8 cellular contexts compared by ENCODE assay signal in the genomic region with DNA sequence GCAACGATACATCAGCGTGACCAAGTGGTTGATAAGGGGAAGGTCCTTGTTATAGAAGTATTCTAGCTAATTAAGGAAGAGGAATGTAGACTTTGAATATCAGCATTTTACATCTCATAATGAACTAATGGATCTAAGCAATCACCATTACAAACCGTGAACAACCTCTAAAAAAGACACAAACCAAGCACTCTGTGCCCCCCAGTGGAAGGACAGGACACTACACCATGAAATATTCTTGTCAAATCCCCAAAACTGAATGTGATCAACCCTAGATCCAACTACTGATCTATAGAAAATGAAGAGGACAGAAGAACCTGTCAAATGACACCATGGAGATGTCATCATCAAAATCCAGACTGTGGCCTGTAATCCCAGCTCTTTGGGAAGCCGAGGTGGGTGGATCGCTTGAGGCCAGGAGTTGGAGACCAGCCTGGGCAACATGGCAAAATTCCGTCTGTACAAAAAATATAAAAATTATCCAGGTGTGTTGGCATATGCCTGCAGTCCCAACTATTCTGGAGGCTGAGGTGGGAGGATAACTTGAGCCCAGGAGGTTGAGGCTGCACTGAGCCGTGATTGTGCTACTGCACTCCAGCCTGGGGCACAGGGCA.
A peak's percentile ranks its signal among the peaks of the same experiment; 100 is the strongest.
DNase-seq lines count a peak whose midpoint lies in the region; ATAC-seq, FAIRE-seq and TF ChIP-seq lines count a peak whose summit lies in the region.

No MANE protein-coding gene starts in this region.

- TF ChIP-seq POLR2A in H54 (IDR thresholded peaks at IDR 0.05; ENCODE audit: low read depth, low read length), result no peak

- no peaks in the 10 kb centered on the region for H3K36me3 Mint-ChIP-seq in activated T-helper 17 cell treated with anti-CD3 and anti-CD28 coated beads, Interleukin-2, amount 50 U/mL, for 72 hours (ENCODE audit: low read depth)

- no peaks in the 10 kb centered on the region for H3K27me3 Mint-ChIP-seq in activated T-helper 17 cell treated with anti-CD3 and anti-CD28 coated beads, Interleukin-2, amount 50 U/mL, for 72 hours

- H3K27me3 ChIP-seq in Panc1 (ENCODE audit: control insufficient read depth, insufficient read depth, low read length), result no peaks in the 10 kb centered on the region

- no peak overlapping the region for H3K4me3 ChIP-seq in Panc1 (ENCODE audit: low read depth in 2 of 2, low read length in 2 of 2)

- H3K4me3 Mint-ChIP-seq in activated T-helper 17 cell treated with anti-CD3 and anti-CD28 coated beads, Interleukin-2, amount 50 U/mL, for 72 hours, result no peak overlapping the region

- no peak overlapping the region for H3K27ac ChIP-seq in Panc1 (ENCODE audit: low read length)

- no peaks in the 10 kb centered on the region for H3K36me3 ChIP-seq in Panc1 (ENCODE audit: control insufficient read depth, insufficient read depth, low read length)

- H3K4me1 ChIP-seq in Panc1 (ENCODE audit: control insufficient read depth, insufficient read depth, low read length), result no peaks in the 10 kb centered on the region

- no peaks in the 10 kb centered on the region for H3K9me3 ChIP-seq in Panc1 (ENCODE audit: control insufficient read depth, insufficient read depth, low read depth, low read length)

- intact Hi-C loops in Panc1 (cut with micrococcal nuclease; ENCODE audit: unreplicated experiment), result loop anchor here (5.0 kb wide), 2 partner anchors 268 to 288 kb away; no protein-coding TSS in a partner anchor

- TF ChIP-seq CTCF in Panc1 (IDR thresholded peaks at IDR 0.05), result peak; percentile 84

- H3K4me1 Mint-ChIP-seq in activated T-helper 17 cell treated with anti-CD3 and anti-CD28 coated beads, Interleukin-2, amount 50 U/mL, for 72 hours, result peaks cover 14% of the 10 kb centered on the region

- in situ Hi-C loops in Panc1 (cut with HindIII; ENCODE audit: low pct_unique_long_range_greater_than_20kb, low sequenced_read_pairs), result no loop called here

- no peak overlapping the region for H3K27ac Mint-ChIP-seq in activated T-helper 17 cell treated with anti-CD3 and anti-CD28 coated beads, Interleukin-2, amount 50 U/mL, for 72 hours

- H3K9me3 Mint-ChIP-seq in activated T-helper 17 cell treated with anti-CD3 and anti-CD28 coated beads, Interleukin-2, amount 50 U/mL, for 72 hours, result no peaks in the 10 kb centered on the region

- POLR2A ChIA-PET in Panc1 (lab: Charles Lee), result interaction anchor here (0.7 kb wide), 1 partner anchor 16 kb away, joined by 6 read pairs; no protein-coding TSS in a partner anchor

- DNase-seq in DMS79 (lab: John Stamatoyannopoulos, UW) (peak; percentile 15), H54 (ENCODE audit: insufficient read length, low spot score) (peak; percentile 60), Panc1 (ENCODE audit: low read depth, low spot score) (peak; percentile 27), glomerular visceral epithelial cell (ENCODE audit: extremely low spot score) (peak; percentile 30)
- peak; percentile 57 to 66 for DNase-seq in stimulated activated CD4-positive, alpha-beta T cell treated with anti-CD3 and anti-CD28 coated beads, Interleukin-2, amount 100 ng/mL, for 48 hours

- FAIRE-seq in H54 (lab: Jason Lieb, UNC), result no peak

- no TSS peak for BruUV-seq in Panc1 (replicated peaks; lab: Mats Ljungman, UMichigan)

- no peak; the same call in 1 of the 2 replicates for ATAC-seq in Panc1
- peak; percentile 74 for ATAC-seq in activated T-helper 17 cell treated with anti-CD3 and anti-CD28 coated beads, Interleukin-2, amount 50 U/mL, for 72 hours (replicated peaks)
- ATAC-seq in HG02571 (IDR thresholded peaks at IDR 0.05; ENCODE audit: unreplicated experiment), result no peak
- no peak for ATAC-seq in GM18498 (IDR thresholded peaks at IDR 0.05; ENCODE audit: unreplicated experiment)

- CTCF ChIA-PET in Panc1 (lab: Charles Lee), result interaction anchor here (1.1 kb wide), 1 partner anchor 291 kb away, joined by 3 read pairs; no protein-coding TSS in a partner anchor
